In the genomic region with DNA sequence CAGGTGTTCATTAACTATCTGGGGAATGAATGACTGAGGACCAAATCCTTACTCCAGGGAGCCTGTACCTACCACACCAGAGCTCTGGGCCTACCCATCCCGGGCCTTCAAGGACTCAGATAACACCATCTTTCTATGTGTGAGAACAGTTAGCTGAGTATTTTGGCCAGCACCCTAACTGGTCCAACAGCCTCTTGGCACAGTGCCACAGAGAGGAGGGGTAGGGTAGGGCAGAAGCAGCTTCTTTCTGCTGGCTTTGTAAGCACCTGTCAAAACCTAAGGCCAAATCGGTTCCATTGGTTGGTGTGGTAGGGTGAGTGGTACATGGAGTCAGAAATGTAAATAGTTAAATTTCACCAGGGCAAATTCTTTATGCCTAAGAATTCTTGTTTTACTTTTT, we compare ENCODE assay signal across 15 cellular contexts. TPM values are rescaled to one million over a fixed set of nuclear protein-coding genes. Genes with fewer than 3 reads are reported as not detected.
DNase-seq lines count a peak whose midpoint lies in the region; ATAC-seq and TF ChIP-seq lines count a peak whose summit lies in the region.
"Had no signal": no experiment of that assay in that cellular context is flagged by ENCODE, and none has a peak within 500 bp of the region (broad histone marks: within the 10 kb centered on the region; RNA-seq: fewer than 3 reads in every experiment).

No MANE protein-coding gene starts in this region.

- no peak overlapping the region for H3K14ac ChIP-seq in trophoblast cell (ENCODE audit: low read length)

- H3K79me2 ChIP-seq in trophoblast cell (ENCODE audit: control insufficient read depth, insufficient read depth, low read length, poor library complexity) = no peaks in the 10 kb centered on the region

- H3K27me3 ChIP-seq in trophoblast cell (ENCODE audit: insufficient read depth, low read length) = no peaks in the 10 kb centered on the region

- H3K27ac ChIP-seq in HEK293 (ENCODE audit: extremely low read depth, low read depth, low read length) (no peak overlapping the region), trophoblast cell (ENCODE audit: low read depth, low read length) (no peak overlapping the region)
- H3K27ac ChIP-seq: 22Rv1, GM23248 had no signal

- H3K27me3 Mint-ChIP-seq in HFFc6 (ENCODE audit: insufficient read depth) = no peaks in the 10 kb centered on the region; the same call in none of the 2 replicates
- H3K27me3 Mint-ChIP-seq: CD8-positive, alpha-beta memory T cell had no signal

- no peak overlapping the region for H4K12ac ChIP-seq in trophoblast cell (ENCODE audit: low read depth, low read length)

- TF ChIP-seq CTCF in HEK293 (tag by site-specific recombination; IDR thresholded peaks at IDR 0.05) (no peak), HFFc6 (IDR thresholded peaks at IDR 0.05) (no peak)

- ATAC-seq in HG03565 (IDR thresholded peaks at IDR 0.05; ENCODE audit: unreplicated experiment) (no peak), GM21786 (IDR thresholded peaks at IDR 0.05; ENCODE audit: unreplicated experiment) (no peak)
- ATAC-seq: HCT116, HepG2 had no signal

- DNase-seq in NCI-H1092 (lab: John Stamatoyannopoulos, UW) = peak; percentile 0
- no peak for DNase-seq in NCI-H1092 treated with DMSO at 0.1 percent for 48 hours (lab: John Stamatoyannopoulos, UW)
- peak; percentile 34 for DNase-seq in RPMI8226
- DNase-seq in trophoblast cell = no peak
- DNase-seq in HFFc6 = no peak
- DNase-seq: Calu3; CD8-positive, alpha-beta memory T cell; DMS 273 treated with DMSO at 0.1 percent for 48 hours; GM23248 had no signal

- no peak overlapping the region for H2BK12ac ChIP-seq in trophoblast cell (ENCODE audit: low read length)

- no peaks in the 10 kb centered on the region for H3K4me1 ChIP-seq in HEK293 (ENCODE audit: control insufficient read depth, insufficient read depth, low read length)
- H3K4me1 ChIP-seq in trophoblast cell (ENCODE audit: control insufficient read depth in 1 of 2, insufficient read depth in 2 of 2, low read length in 2 of 2) = peaks cover 4% of the 10 kb centered on the region in 2 experiments

- H3K27ac Mint-ChIP-seq in HFFc6 = no peak overlapping the region
- H3K27ac Mint-ChIP-seq: CD8-positive, alpha-beta memory T cell had no signal

- H4K91ac ChIP-seq in trophoblast cell (ENCODE audit: low read depth, low read length) = no peak overlapping the region

- H3K9me3 Mint-ChIP-seq in HFFc6 = no peaks in the 10 kb centered on the region
- H3K9me3 Mint-ChIP-seq: CD8-positive, alpha-beta memory T cell had no signal

- POLR2A ChIA-PET in HEK293 (lab: Yijun Ruan, JAX) = no interaction called here

- no peak overlapping the region for H3K4ac ChIP-seq in trophoblast cell (ENCODE audit: low read depth, low read length)

- no peak overlapping the region for H3K4me3 Mint-ChIP-seq in HFFc6
- H3K4me3 Mint-ChIP-seq: CD8-positive, alpha-beta memory T cell had no signal

- no peaks in the 10 kb centered on the region for H3K79me1 ChIP-seq in trophoblast cell (ENCODE audit: low read length)

- H3K9me3 ChIP-seq in HEK293 (ENCODE audit: control insufficient read depth, insufficient read depth, low read depth, low read length) (no peaks in the 10 kb centered on the region), trophoblast cell (ENCODE audit: insufficient read depth, low read depth, low read length) (peaks cover 2% of the 10 kb centered on the region)

- H4K8ac ChIP-seq in trophoblast cell (ENCODE audit: low read depth, low read length) = no peak overlapping the region

- H3K18ac ChIP-seq in trophoblast cell (ENCODE audit: low read length) = no peak overlapping the region

- H2AFZ ChIP-seq in trophoblast cell (ENCODE audit: insufficient read depth, low read length, poor library complexity) = no peak overlapping the region
- H2AFZ ChIP-seq: GM23248 had no signal

- no peaks in the 10 kb centered on the region for H3K36me3 ChIP-seq in HEK293 (ENCODE audit: control insufficient read depth in 2 of 2, insufficient read depth in 1 of 2, low read length in 2 of 2)
- no peaks in the 10 kb centered on the region for H3K36me3 ChIP-seq in trophoblast cell (ENCODE audit: control insufficient read depth in 1 of 2, insufficient read depth in 2 of 2, low read length in 2 of 2)

- H3K4me2 ChIP-seq in trophoblast cell (ENCODE audit: low read length) = no peak overlapping the region

- no peaks in the 10 kb centered on the region for H3K36me3 Mint-ChIP-seq in HFFc6 (ENCODE audit: low read depth)

- H2BK120ac ChIP-seq in trophoblast cell (ENCODE audit: insufficient read depth, low read length, poor library complexity) = no peak overlapping the region

- CTCF ChIA-PET in HEK293 (lab: Yijun Ruan, JAX) = no interaction called here

- no CpG with 5 or more reads among the region's 2 CpGs for WGBS in trophoblast cell (ENCODE audit: extremely low coverage, insufficient coverage, insufficient read length)

- H2AK5ac ChIP-seq in trophoblast cell (ENCODE audit: low read length) = no peak overlapping the region

- no peak overlapping the region for H3K23ac ChIP-seq in trophoblast cell (ENCODE audit: low read length)

- no peaks in the 10 kb centered on the region; the same call in 1 of the 2 replicates for H3K4me1 Mint-ChIP-seq in HFFc6 (ENCODE audit: low read depth)
- H3K4me1 Mint-ChIP-seq: CD8-positive, alpha-beta memory T cell had no signal

- H3K9ac ChIP-seq in trophoblast cell (ENCODE audit: low read length) = no peak overlapping the region
- H3K9ac ChIP-seq: GM23248 had no signal

- H3K4me3 ChIP-seq in HEK293 (ENCODE audit: low read depth, low read length) = no peak overlapping the region
- H3K4me3 ChIP-seq in trophoblast cell (ENCODE audit: low read depth, low read length) = peak overlapping the region; percentile 51
- H3K4me3 ChIP-seq: GM23248 had no signal

- H2BK5ac ChIP-seq in trophoblast cell (ENCODE audit: low read depth, low read length, poor library complexity) = no peak overlapping the region

TF ChIP-seq in HEK293, 187 proteins besides CTCF, POLR2A, EP300 and RAD21:
- TF ChIP-seq ZNF335 (tag by site-specific recombination; conservative IDR thresholded peaks at IDR 0.05) = 0 out of 2 replicates have a peak, but pooled peaks have one; percentile 21
- TF ChIP-seq, protein P1, sequence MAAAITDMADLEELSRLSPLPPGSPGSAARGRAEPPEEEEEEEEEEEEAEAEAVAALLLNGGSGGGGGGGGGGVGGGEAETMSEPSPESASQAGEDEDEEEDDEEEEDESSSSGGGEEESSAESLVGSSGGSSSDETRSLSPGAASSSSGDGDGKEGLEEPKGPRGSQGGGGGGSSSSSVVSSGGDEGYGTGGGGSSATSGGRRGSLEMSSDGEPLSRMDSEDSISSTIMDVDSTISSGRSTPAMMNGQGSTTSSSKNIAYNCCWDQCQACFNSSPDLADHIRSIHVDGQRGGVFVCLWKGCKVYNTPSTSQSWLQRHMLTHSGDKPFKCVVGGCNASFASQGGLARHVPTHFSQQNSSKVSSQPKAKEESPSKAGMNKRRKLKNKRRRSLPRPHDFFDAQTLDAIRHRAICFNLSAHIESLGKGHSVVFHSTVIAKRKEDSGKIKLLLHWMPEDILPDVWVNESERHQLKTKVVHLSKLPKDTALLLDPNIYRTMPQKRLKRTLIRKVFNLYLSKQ (tag by site-specific recombination; IDR thresholded peaks at IDR 0.05; ENCODE audit: borderline replicate concordance) = no peak

RNA-seq across cellular contexts. Expression of a gene that starts 26.7 kb away (rescaled TPM):
- polyA plus RNA-seq in trophoblast cell (2013) = 0.19 and 0.29 TPM in 2 replicates
- 1 to 10 TPM; 3.7 to 6.6 (median 5.0) TPM for total RNA-seq in HFFc6 (2021; fragmentation: NEBNext Ultra II Directional; extraction: Animal tissue kit (Norgen Biotek cat#: 25700))
- polyA plus RNA-seq: CD8-positive, alpha-beta memory T cell had no signal

RNA-seq across cellular contexts. Expression of a gene that starts 52.0 kb away (rescaled TPM):
- polyA plus RNA-seq in trophoblast cell (2013) = 82.1 and 86.6 TPM in 2 replicates
- 100 to 1,000 TPM; 127 to 161 (median 146) TPM for total RNA-seq in HFFc6 (2021; fragmentation: NEBNext Ultra II Directional; extraction: Animal tissue kit (Norgen Biotek cat#: 25700))

Comparison
In these comparisons a context has a peak if more than half of its experiments do, and no peak if none do; other contexts are left out.
1. DNase-seq: peak in NCI-H1092 (single experiment) and RPMI8226 (single experiment); none in NCI-H1092 treated with DMSO at 0.1 percent for 48 hours (single experiment), trophoblast cell (0 of 2) and HFFc6 (single experiment).